In the genomic region with DNA sequence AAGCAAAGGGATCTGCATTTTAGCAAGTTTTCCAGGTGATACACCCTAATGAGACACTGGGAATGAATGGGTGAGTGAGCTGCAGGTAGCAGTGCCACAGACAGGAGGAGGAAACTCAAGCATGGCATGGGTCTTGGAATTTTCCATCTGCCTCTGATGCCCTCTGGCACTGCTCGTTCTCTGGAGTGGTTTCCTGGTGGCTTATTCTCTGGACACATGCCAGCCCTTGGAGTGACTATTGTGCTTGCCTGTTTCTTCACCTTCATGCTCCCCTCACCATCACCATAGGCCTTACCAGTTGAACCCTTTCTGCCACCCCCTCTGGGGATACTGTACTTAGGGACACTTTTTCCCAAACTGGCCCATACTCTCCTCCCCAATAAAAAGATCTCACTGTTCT, we compare ENCODE assay signal across 8 cellular contexts. TPM values are rescaled to one million over a fixed set of nuclear protein-coding genes. Genes with fewer than 3 reads are reported as not detected.
DNase-seq lines count a peak whose midpoint lies in the region; ATAC-seq and TF ChIP-seq lines count a peak whose summit lies in the region.

No MANE protein-coding gene starts in this region.

- H3K27ac ChIP-seq in iPS-20b (ENCODE audit: low read length), result no peak overlapping the region

- intact Hi-C loops in Right ventricle myocardium superior (cut with DNase I), result no loop called here
- intact Hi-C loops in Right ventricle myocardium inferior (cut with DNase I), result no loop called here

- H3K4me3 ChIP-seq in WI38 (ENCODE audit: low read depth, low read length) (peak overlapping the region; percentile 95), iPS-20b (ENCODE audit: low read length) (peak overlapping the region; percentile 79; the same call in 1 of the 2 replicates)

- peaks cover 7% of the 10 kb centered on the region for H3K36me3 Mint-ChIP-seq in type B pancreatic cell

- no peak overlapping the region for H3K27ac Mint-ChIP-seq in type B pancreatic cell

- no peaks in the 10 kb centered on the region for H3K9me3 Mint-ChIP-seq in type B pancreatic cell

- no peak for TF ChIP-seq CTCF in WI38 (IDR thresholded peaks at IDR 0.05; ENCODE audit: low read depth, low read length)
- no peak for TF ChIP-seq CTCF in type B pancreatic cell (conservative IDR thresholded peaks at IDR 0.05)

- peak; percentile 14 for DNase-seq in Right ventricle myocardium superior
- no peak for DNase-seq in Right ventricle myocardium inferior (ENCODE audit: missing footprints)
- no peak for DNase-seq in type B pancreatic cell (ENCODE audit: extremely low spot score, unreplicated experiment)
- DNase-seq in middle frontal gyrus (ENCODE audit: extremely low spot score, low spot score), result no peak
- no peak for DNase-seq in NCI-H510A (lab: John Stamatoyannopoulos, UW)

- H3K27me3 Mint-ChIP-seq in type B pancreatic cell, result no peaks in the 10 kb centered on the region

- H3K9me3 ChIP-seq in iPS-20b (ENCODE audit: insufficient read depth, low read depth, low read length), result no peaks in the 10 kb centered on the region

- H3K27me3 ChIP-seq in iPS-20b (ENCODE audit: insufficient read depth, low read length), result no peaks in the 10 kb centered on the region

- peaks cover 24% of the 10 kb centered on the region for H3K4me1 Mint-ChIP-seq in type B pancreatic cell (ENCODE audit: unreplicated experiment)

- no peak for ATAC-seq in Right ventricle myocardium superior (ENCODE audit: poor library complexity)
- no peak for ATAC-seq in Right ventricle myocardium inferior
- ATAC-seq in GM18861 (IDR thresholded peaks at IDR 0.05; ENCODE audit: unreplicated experiment), result no peak

- peaks cover 32% of the 10 kb centered on the region for H3K36me3 ChIP-seq in iPS-20b (ENCODE audit: insufficient read depth, low read depth, low read length)

- peak overlapping the region; percentile 92 for H3K4me3 Mint-ChIP-seq in type B pancreatic cell

- H3K9ac ChIP-seq in iPS-20b (ENCODE audit: low read depth, low read length), result no peak overlapping the region

- H3K4me1 ChIP-seq in iPS-20b (ENCODE audit: insufficient read depth, low read length), result peaks cover 7% of the 10 kb centered on the region; the same call in 1 of the 2 replicates

RNA-seq across cellular contexts. Expression of a gene that starts 1.6 kb away (rescaled TPM):
- 41.6 TPM for total RNA-seq in Right ventricle myocardium superior
- 45.6 TPM for total RNA-seq in Right ventricle myocardium inferior
- 78.0 and 80.8 TPM in 2 replicates for total RNA-seq in type B pancreatic cell (ENCODE audit: low replicate concordance)

RNA-seq across cellular contexts. Expression of a gene that starts 3.4 kb away (rescaled TPM):
- total RNA-seq in Right ventricle myocardium superior (69.1 TPM), Right ventricle myocardium inferior (65.9 TPM), type B pancreatic cell (ENCODE audit: low replicate concordance) (31.3 and 32.3 TPM in 2 replicates)

RNA-seq across cellular contexts. Expression of a gene that starts 10.8 kb away (rescaled TPM):
- 0.78 TPM for total RNA-seq in Right ventricle myocardium superior
- 1.4 TPM for total RNA-seq in Right ventricle myocardium inferior
- 2.2 and 2.7 TPM in 2 replicates for total RNA-seq in type B pancreatic cell (ENCODE audit: low replicate concordance)

RNA-seq across cellular contexts. Expression of a gene that starts 14.0 kb away (rescaled TPM):
- total RNA-seq in Right ventricle myocardium superior (2.3 TPM), Right ventricle myocardium inferior (3.4 TPM), type B pancreatic cell (ENCODE audit: low replicate concordance) (10.6 and 22.6 TPM in 2 replicates)

RNA-seq across cellular contexts. Expression of a gene that starts 27.5 kb away (rescaled TPM):
- total RNA-seq in Right ventricle myocardium superior (8.3 TPM), Right ventricle myocardium inferior (8.6 TPM), type B pancreatic cell (ENCODE audit: low replicate concordance) (24.0 and 26.5 TPM in 2 replicates)
